Comparison of ENCODE assay signal across 16 cellular contexts in the genomic region with DNA sequence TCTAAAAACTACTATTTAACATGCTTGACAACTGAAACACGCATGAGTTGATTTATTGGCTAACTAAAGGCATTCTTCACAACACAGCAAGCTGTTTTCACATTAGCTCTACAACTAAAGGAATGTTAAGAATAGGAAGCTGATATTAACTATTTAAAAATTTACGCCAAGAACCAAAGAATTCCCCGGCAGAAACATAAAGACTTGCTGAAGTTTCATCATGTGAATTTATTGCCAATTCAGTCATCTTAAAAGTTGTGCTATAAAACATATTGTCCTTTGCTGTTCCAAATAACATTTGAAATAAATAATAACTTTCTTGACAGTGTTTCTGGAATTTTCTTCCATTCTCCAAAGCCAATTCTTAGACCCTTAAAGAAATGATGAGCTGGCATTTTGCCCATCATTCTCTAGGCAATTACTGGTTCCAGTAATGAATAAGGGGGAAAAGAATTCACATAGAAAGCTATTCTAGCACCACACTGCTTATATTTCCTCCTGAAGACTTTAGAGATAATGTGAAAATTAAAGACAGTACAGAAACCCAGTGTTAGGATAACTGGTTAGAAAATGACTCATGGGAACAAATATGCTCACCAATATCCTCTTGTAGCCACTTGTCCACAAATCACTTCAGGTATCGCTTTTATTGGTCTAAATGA.
DNase-seq lines count a peak whose midpoint lies in the region; ATAC-seq, FAIRE-seq and TF ChIP-seq lines count a peak whose summit lies in the region.
"Had no signal": no experiment of that assay in that cellular context is flagged by ENCODE, and none has a peak within 500 bp of the region (broad histone marks: within the 10 kb centered on the region; RNA-seq: fewer than 3 reads in every experiment).

No MANE protein-coding gene starts in this region.

- no peak for TF ChIP-seq POLR2A in A549 (IDR thresholded peaks at IDR 0.05; ENCODE audit: low read length)

- CTCF ChIA-PET in A549 (lab: Yijun Ruan, JAX), result interaction anchor here (0.6 to 3.7 kb wide), 2 partner anchors 55 to 58 kb away, joined by 3 to 19 read pairs; no protein-coding TSS in a partner anchor
- CTCF ChIA-PET in HEK293 (lab: Yijun Ruan, JAX), result no interaction called here
- CTCF ChIA-PET in activated CD8-positive, alpha-beta T cell treated with anti-CD3 and anti-CD28 coated beads, Interleukin-2, amount 10 ng/mL, durations not matched to agents 7 days and 5 days (lab: Charles Lee), result no interaction called here

- no peak for DNase-seq in A549 (ENCODE audit: low read depth in 1 of 2, low spot score in 1 of 2)
- DNase-seq in astrocyte of the spinal cord (ENCODE audit: low read depth, low spot score), result peak; percentile 85
- DNase-seq in glomerular visceral epithelial cell (ENCODE audit: extremely low spot score), result peak; percentile 35
- no peak for DNase-seq in activated naive CD4-positive, alpha-beta T cell treated with Interleukin-2 at 50 U/mL for 16 hours
- no peak for DNase-seq in activated CD8-positive, alpha-beta T cell treated with anti-CD3 and anti-CD28 coated beads, Interleukin-2, amount 10 ng/mL, durations not matched to agents 7 days and 5 days
- DNase-seq in DMS79 treated with DMSO at 0.1 percent for 48 hours (lab: John Stamatoyannopoulos, UW), result no peak
- DNase-seq: GDM1; head of caudate nucleus; MM.1S; NCI-H446 treated with DMSO at 0.1 percent for 48 hours; RPMI8226; stimulated activated CD8-positive, alpha-beta memory T cell treated with anti-CD3 and anti-CD28 coated beads, Interleukin-4, amount 100 ng/mL, for 48 hours had no signal

- H3K4me1 ChIP-seq in A549 (peaks cover 74% of the 10 kb centered on the region), HEK293 (ENCODE audit: control insufficient read depth, insufficient read depth, low read length) (peaks cover 5% of the 10 kb centered on the region)

- ATAC-seq in A549 (no peak), HG03342 (IDR thresholded peaks at IDR 0.05; ENCODE audit: unreplicated experiment) (no peak)
- no peak for ATAC-seq in activated CD8-positive, alpha-beta T cell treated with anti-CD3 and anti-CD28 coated beads, Interleukin-2, amount 10 ng/mL, durations not matched to agents 7 days and 5 days

- no peak for TF ChIP-seq RAD21 in A549 (conservative IDR thresholded peaks at IDR 0.05 in 1 of 2, IDR thresholded peaks at IDR 0.05 in 1 of 2)

- no peaks in the 10 kb centered on the region for H3K4me1 Mint-ChIP-seq in activated CD8-positive, alpha-beta T cell treated with anti-CD3 and anti-CD28 coated beads, Interleukin-2, amount 10 ng/mL, durations not matched to agents 7 days and 5 days (ENCODE audit: low read depth)

- H3K4me3 ChIP-seq in A549, result no peak overlapping the region
- no peak overlapping the region for H3K4me3 ChIP-seq in HEK293 (ENCODE audit: low read depth, low read length)
- H3K4me3 ChIP-seq in astrocyte of the spinal cord (ENCODE audit: low read depth, low read length), result no peak overlapping the region

- no peak overlapping the region for H3K4me3 Mint-ChIP-seq in activated CD8-positive, alpha-beta T cell treated with anti-CD3 and anti-CD28 coated beads, Interleukin-2, amount 10 ng/mL, durations not matched to agents 7 days and 5 days
- H3K4me3 Mint-ChIP-seq: activated naive CD8-positive, alpha-beta T cell; dendritic cell treated with granulocyte-macrophage colony-stimulating factor and Interleukin-4, amounts not matched to agents 40 ng/mL and 50 ng/mL, for 4 days had no signal

- H3K9me3 ChIP-seq in A549, result no peaks in the 10 kb centered on the region
- H3K9me3 ChIP-seq in HEK293 (ENCODE audit: control insufficient read depth, insufficient read depth, low read depth, low read length), result no peaks in the 10 kb centered on the region

- H3K36me3 Mint-ChIP-seq in activated CD8-positive, alpha-beta T cell treated with anti-CD3 and anti-CD28 coated beads, Interleukin-2, amount 10 ng/mL, durations not matched to agents 7 days and 5 days (ENCODE audit: low read depth), result no peaks in the 10 kb centered on the region
- H3K36me3 Mint-ChIP-seq: activated naive CD8-positive, alpha-beta T cell had no signal

- POLR2A ChIA-PET in A549 (lab: Yijun Ruan, JAX), result no interaction called here
- POLR2A ChIA-PET in HEK293 (lab: Yijun Ruan, JAX), result no interaction called here
- POLR2A ChIA-PET in activated CD8-positive, alpha-beta T cell treated with anti-CD3 and anti-CD28 coated beads, Interleukin-2, amount 10 ng/mL, durations not matched to agents 7 days and 5 days (lab: Charles Lee), result no interaction called here

- H3K9me3 Mint-ChIP-seq in activated CD8-positive, alpha-beta T cell treated with anti-CD3 and anti-CD28 coated beads, Interleukin-2, amount 10 ng/mL, durations not matched to agents 7 days and 5 days (ENCODE audit: insufficient read depth), result no peaks in the 10 kb centered on the region
- H3K9me3 Mint-ChIP-seq: dendritic cell treated with granulocyte-macrophage colony-stimulating factor and Interleukin-4, amounts not matched to agents 40 ng/mL and 50 ng/mL, for 4 days had no signal

- H3K36me3 ChIP-seq in HEK293 (ENCODE audit: control insufficient read depth in 2 of 2, insufficient read depth in 1 of 2, low read length in 2 of 2), result no peaks in the 10 kb centered on the region; a peak in 1 of 3 replicates

- no peak overlapping the region for H3K27ac Mint-ChIP-seq in activated CD8-positive, alpha-beta T cell treated with anti-CD3 and anti-CD28 coated beads, Interleukin-2, amount 10 ng/mL, durations not matched to agents 7 days and 5 days
- H3K27ac Mint-ChIP-seq: activated naive CD8-positive, alpha-beta T cell; dendritic cell treated with granulocyte-macrophage colony-stimulating factor and Interleukin-4, amounts not matched to agents 40 ng/mL and 50 ng/mL, for 4 days had no signal

- in situ Hi-C loops in astrocyte of the spinal cord (cut with HindIII; ENCODE audit: low sequenced_read_pairs), result no loop called here

- TF ChIP-seq CTCF in A549 (IDR thresholded peaks at IDR 0.05) (no peak), HEK293 (tag by site-specific recombination; IDR thresholded peaks at IDR 0.05) (no peak), astrocyte of the spinal cord (IDR thresholded peaks at IDR 0.05; ENCODE audit: low read depth, low read length) (no peak)

- H3K4me2 ChIP-seq in A549, result peak overlapping the region; percentile 30; the same call in 1 of the 3 replicates

- H3K27ac ChIP-seq in A549 (peak overlapping the region; percentile 65 to 72; a peak in 4 of 6 replicates), HEK293 (ENCODE audit: extremely low read depth, low read depth, low read length) (no peak overlapping the region)

- no peaks in the 10 kb centered on the region for H3K27me3 Mint-ChIP-seq in activated CD8-positive, alpha-beta T cell treated with anti-CD3 and anti-CD28 coated beads, Interleukin-2, amount 10 ng/mL, durations not matched to agents 7 days and 5 days (ENCODE audit: low read depth)
- H3K27me3 Mint-ChIP-seq: dendritic cell treated with granulocyte-macrophage colony-stimulating factor and Interleukin-4, amounts not matched to agents 40 ng/mL and 50 ng/mL, for 4 days had no signal

- WGBS in A549 (ENCODE audit: missing lambda C conversion rate), result 90% methylated on average over 4 of the region's 4 CpGs

- no peak for TF ChIP-seq EP300 in A549 (IDR thresholded peaks at IDR 0.05)

- peak; percentile 36 for FAIRE-seq in A549 (lab: Jason Lieb, UNC)

TF ChIP-seq in A549, 52 proteins besides CTCF, POLR2A, EP300 and RAD21:
- TF ChIP-seq JUN (IDR thresholded peaks at IDR 0.05) (no peak), MAFK (IDR thresholded peaks at IDR 0.05; ENCODE audit: partially characterized antibody) (peak; percentile 93)

TF ChIP-seq in HEK293, 187 proteins besides CTCF, POLR2A, EP300 and RAD21:
- no peak for TF ChIP-seq ZNF555 (tag by site-specific recombination; conservative IDR thresholded peaks at IDR 0.05)
- TF ChIP-seq, protein P1, sequence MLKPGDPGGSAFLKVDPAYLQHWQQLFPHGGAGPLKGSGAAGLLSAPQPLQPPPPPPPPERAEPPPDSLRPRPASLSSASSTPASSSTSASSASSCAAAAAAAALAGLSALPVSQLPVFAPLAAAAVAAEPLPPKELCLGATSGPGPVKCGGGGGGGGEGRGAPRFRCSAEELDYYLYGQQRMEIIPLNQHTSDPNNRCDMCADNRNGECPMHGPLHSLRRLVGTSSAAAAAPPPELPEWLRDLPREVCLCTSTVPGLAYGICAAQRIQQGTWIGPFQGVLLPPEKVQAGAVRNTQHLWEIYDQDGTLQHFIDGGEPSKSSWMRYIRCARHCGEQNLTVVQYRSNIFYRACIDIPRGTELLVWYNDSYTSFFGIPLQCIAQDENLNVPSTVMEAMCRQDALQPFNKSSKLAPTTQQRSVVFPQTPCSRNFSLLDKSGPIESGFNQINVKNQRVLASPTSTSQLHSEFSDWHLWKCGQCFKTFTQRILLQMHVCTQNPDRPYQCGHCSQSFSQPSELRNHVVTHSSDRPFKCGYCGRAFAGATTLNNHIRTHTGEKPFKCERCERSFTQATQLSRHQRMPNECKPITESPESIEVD (tag by site-specific recombination; IDR thresholded peaks at IDR 0.05), result peak; percentile 38; the same call in 1 of the 2 replicates
- TF ChIP-seq MZF1 (tag by site-specific recombination; IDR thresholded peaks at IDR 0.05; ENCODE audit: borderline replicate concordance), result no peak

Comparison
In these comparisons a context has a peak if more than half of its experiments do, and no peak if none do; other contexts are left out.
1. DNase-seq: peak in astrocyte of the spinal cord (single experiment) and glomerular visceral epithelial cell (single experiment); none in A549 (0 of 2), activated naive CD4-positive, alpha-beta T cell treated with Interleukin-2 at 50 U/mL for 16 hours (single experiment), activated CD8-positive, alpha-beta T cell treated with anti-CD3 and anti-CD28 coated beads, Interleukin-2, amount 10 ng/mL, durations not matched to agents 7 days and 5 days (single experiment) and DMS79 treated with DMSO at 0.1 percent for 48 hours (single experiment).